ENCODE assay signal across 20 cellular contexts in genomic region chr1:183449223-183449770, GRCh38. TPM values are rescaled to one million over a fixed set of nuclear protein-coding genes. Genes with fewer than 3 reads are reported as not detected.
A peak's percentile ranks its signal among the peaks of the same experiment; 100 is the strongest.
DNase-seq lines count a peak whose midpoint lies in the region; ATAC-seq, FAIRE-seq and TF ChIP-seq lines count a peak whose summit lies in the region.
"Had no signal": no experiment of that assay in that cellular context is flagged by ENCODE, and none has a peak within 500 bp of the region (broad histone marks: within the 10 kb centered on the region; RNA-seq: fewer than 3 reads in every experiment).

No MANE protein-coding gene starts in this region.

- no peak for ATAC-seq in PC-3

- WGBS in hepatocyte (ENCODE audit: low lambda C conversion rate, missing lambda C conversion rate): 92% methylated on average over 13 of the region's 13 CpGs

- H3K27ac ChIP-seq in PC-3 (ENCODE audit: low read length) (no peak overlapping the region), hepatocyte (peak overlapping the region; percentile 8)
- H3K27ac ChIP-seq: C4-2B had no signal

- H3K4me3 ChIP-seq in Loucy (ENCODE audit: low read length, poor library complexity, severe bottlenecking): no peak overlapping the region
- no peak overlapping the region for H3K4me3 ChIP-seq in PC-3 (ENCODE audit: low read length)
- H3K4me3 ChIP-seq in hepatocyte: no peak overlapping the region
- H3K4me3 ChIP-seq: HAP-1 had no signal

- no peaks in the 10 kb centered on the region for H3K27me3 ChIP-seq in Loucy (ENCODE audit: insufficient read depth, low read length, poor library complexity, severe bottlenecking)
- H3K27me3 ChIP-seq in PC-3 (ENCODE audit: low read length): no peaks in the 10 kb centered on the region
- no peaks in the 10 kb centered on the region for H3K27me3 ChIP-seq in hepatocyte

- DNase-seq in PC-3 (no peak), hepatocyte (ENCODE audit: low spot score) (no peak), NCI-H187 treated with DMSO at 0.1 percent for 48 hours (lab: John Stamatoyannopoulos, UW) (no peak), H54 (ENCODE audit: insufficient read length, low spot score) (no peak), DMS153 (lab: John Stamatoyannopoulos, UW) (no peak), epidermal melanocyte (ENCODE audit: insufficient read length, low spot score) (no peak)
- DNase-seq: ACHN; AML-193; Caco-2; CD4-positive, alpha-beta T cell; DMS79; GDM1; GOT3; KG1 had no signal

- H2AFZ ChIP-seq in Loucy (ENCODE audit: low read length) (0 out of 2 replicates have a peak overlapping the region, but pooled peaks have one; percentile 33), PC-3 (ENCODE audit: low read length) (0 out of 2 replicates have a peak overlapping the region, but pooled peaks have one; percentile 26), hepatocyte (no peak overlapping the region)

- no peak overlapping the region for H3K9ac ChIP-seq in Loucy (ENCODE audit: low read depth, low read length, poor library complexity, severe bottlenecking)
- H3K9ac ChIP-seq in PC-3 (ENCODE audit: low read length): no peak overlapping the region

- H4K20me1 ChIP-seq in Loucy (ENCODE audit: insufficient read depth, low read length, poor library complexity, severe bottlenecking) (no peaks in the 10 kb centered on the region), PC-3 (ENCODE audit: low read length) (no peaks in the 10 kb centered on the region), hepatocyte (ENCODE audit: insufficient read depth, poor library complexity, severe bottlenecking) (no peaks in the 10 kb centered on the region)

- TF ChIP-seq CTCF in Loucy (conservative IDR thresholded peaks at IDR 0.05; ENCODE audit: low read length): no peak
- no peak for TF ChIP-seq CTCF in PC-3 (conservative IDR thresholded peaks at IDR 0.05; ENCODE audit: low read depth, low read length)
- TF ChIP-seq CTCF in hepatocyte (IDR thresholded peaks at IDR 0.05; ENCODE audit: poor library complexity): no peak

- H3K4me2 ChIP-seq in Loucy (ENCODE audit: low read depth, low read length, poor library complexity, severe bottlenecking): no peak overlapping the region
- no peak overlapping the region for H3K4me2 ChIP-seq in PC-3 (ENCODE audit: low read length)
- no peak overlapping the region for H3K4me2 ChIP-seq in hepatocyte

- CTCF ChIA-PET in PC-3 (lab: Charles Lee): no interaction called here

- no peak for TF ChIP-seq POLR2A in H54 (IDR thresholded peaks at IDR 0.05; ENCODE audit: low read depth, low read length)

- no peaks in the 10 kb centered on the region for H3K79me2 ChIP-seq in Loucy (ENCODE audit: insufficient read depth, low read length)
- no peaks in the 10 kb centered on the region for H3K79me2 ChIP-seq in PC-3 (ENCODE audit: low read length)
- no peaks in the 10 kb centered on the region for H3K79me2 ChIP-seq in hepatocyte

- H3K4me1 ChIP-seq in Loucy (ENCODE audit: insufficient read depth, low read length, poor library complexity, severe bottlenecking) (no peaks in the 10 kb centered on the region), PC-3 (ENCODE audit: insufficient read depth, low read length) (peaks cover 29% of the 10 kb centered on the region), hepatocyte (ENCODE audit: insufficient read depth) (no peaks in the 10 kb centered on the region)

- POLR2A ChIA-PET in PC-3 (lab: Charles Lee; ENCODE audit: unreplicated experiment): no interaction called here

- intact Hi-C loops in PC-3 (cut with micrococcal nuclease): no loop called here

- H3K9me3 ChIP-seq in Loucy (ENCODE audit: insufficient read depth, low read depth, low read length) (no peaks in the 10 kb centered on the region), PC-3 (ENCODE audit: low read length) (no peaks in the 10 kb centered on the region), hepatocyte (ENCODE audit: low read depth) (no peaks in the 10 kb centered on the region)
- H3K9me3 ChIP-seq: Caco-2, HAP-1 had no signal

- no peaks in the 10 kb centered on the region for H3K36me3 ChIP-seq in Loucy (ENCODE audit: insufficient read depth, low read length)
- H3K36me3 ChIP-seq in PC-3 (ENCODE audit: low read depth, low read length): no peaks in the 10 kb centered on the region
- no peaks in the 10 kb centered on the region for H3K36me3 ChIP-seq in hepatocyte (replicated peaks; ENCODE audit: insufficient read depth, low read depth)
- H3K36me3 ChIP-seq: HAP-1 had no signal

- no peak for FAIRE-seq in H54 (lab: Jason Lieb, UNC)
- FAIRE-seq: A204.1, HTR-8/SVneo had no signal

- H3F3A ChIP-seq in Loucy (ENCODE audit: low read depth) (no peaks in the 10 kb centered on the region), PC-3 (ENCODE audit: low read length, unreplicated experiment) (no peaks in the 10 kb centered on the region)

- H3K9me2 ChIP-seq in Loucy (replicated peaks; ENCODE audit: low read depth, low read length): no peaks in the 10 kb centered on the region
- H3K9me2 ChIP-seq in PC-3 (replicated peaks; ENCODE audit: low read length): no peaks in the 10 kb centered on the region
- H3K9me2 ChIP-seq in hepatocyte (replicated peaks; ENCODE audit: insufficient read depth): no peaks in the 10 kb centered on the region

- BruUV-seq in PC-3 (replicated peaks; lab: Mats Ljungman, UMichigan): no TSS peak

RNA-seq across cellular contexts. Expression of gene SMG7, which starts 23.0 kb away (rescaled TPM):
- 25.5 and 38.4 TPM in 2 replicates for total RNA-seq in PC-3 (2014; rRNA removed)
- 28.8 and 39.5 TPM in 2 replicates for total RNA-seq in hepatocyte
- 22.3 and 28.1 TPM in 2 replicates for polyA plus RNA-seq in hepatocyte

RNA-seq across cellular contexts. Expression of gene NMNAT2, which starts 31.1 kb away (rescaled TPM):
- total RNA-seq in PC-3 (2014; rRNA removed) (6.0 and 6.6 TPM in 2 replicates), hepatocyte (0.88 and 1.00 TPM in 2 replicates)
- polyA plus RNA-seq in hepatocyte: 0.66 and 0.99 TPM in 2 replicates
- total RNA-seq: CD4-positive, alpha-beta T cell had no signal
- polyA plus RNA-seq: IgD-negative memory B cell had no signal
